In the genomic region with DNA sequence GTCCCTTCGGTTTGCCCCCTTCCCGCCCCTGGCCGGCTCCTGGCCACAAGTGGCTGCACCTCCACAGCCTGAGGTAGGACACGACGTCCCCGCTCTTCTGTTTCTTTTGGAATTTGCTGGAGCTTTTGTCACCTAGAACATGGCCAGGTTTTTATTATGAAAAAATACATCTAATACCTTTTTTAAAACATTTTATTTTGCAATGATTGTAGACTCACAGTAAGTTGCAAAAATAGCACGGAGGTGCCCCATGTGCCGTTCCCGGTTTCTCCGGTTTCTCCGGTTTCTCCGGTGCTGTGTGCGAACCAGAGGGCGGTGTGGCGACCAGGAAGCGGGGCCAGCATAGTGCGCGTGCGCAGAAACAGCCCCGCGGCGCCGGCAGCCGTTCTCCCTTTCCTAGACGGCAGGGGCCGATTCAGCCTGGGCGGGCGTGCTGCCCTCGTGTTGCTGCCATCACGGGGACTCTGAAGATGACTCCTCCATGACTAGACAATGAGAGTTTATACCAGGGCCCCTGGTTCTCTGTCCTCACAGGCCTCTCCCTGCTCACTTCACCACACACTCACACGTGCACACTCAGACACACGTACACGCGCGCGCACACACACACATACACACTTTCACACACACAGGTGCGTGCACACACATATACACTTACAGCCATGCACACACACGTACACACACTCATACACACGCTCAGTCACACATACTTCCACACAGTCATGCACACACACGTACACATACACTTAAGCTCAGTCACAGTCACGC, we compare ENCODE assay signal across 8 cellular contexts.
DNase-seq lines count a peak whose midpoint lies in the region; ATAC-seq and TF ChIP-seq lines count a peak whose summit lies in the region.

No MANE protein-coding gene starts in this region.

- TF ChIP-seq CTCF in body of pancreas (IDR thresholded peaks at IDR 0.05): peak in 5 of 7 experiments; percentile 17 to 39 (median 21)

- no peaks in the 10 kb centered on the region for H3K27me3 ChIP-seq in body of pancreas

- TF ChIP-seq POLR2A in body of pancreas (IDR thresholded peaks at IDR 0.05): peak in 2 of 3 donors; percentile 32 to 33

- H3K9me3 ChIP-seq in body of pancreas: no peaks in the 10 kb centered on the region

- intact Hi-C loops in body of pancreas (cut with DNase I): no loop called here

- no peaks in the 10 kb centered on the region for H3K36me3 ChIP-seq in body of pancreas (replicated peaks in 1 of 2; ENCODE audit: insufficient read depth in 1 of 2, low read depth in 2 of 2)

- peak; percentile 61 for DNase-seq in COR-L47 (lab: John Stamatoyannopoulos, UW)
- peak; percentile 91 for DNase-seq in NCI-H1105 (lab: John Stamatoyannopoulos, UW)
- peak; percentile 75 for DNase-seq in UCSD-AML1 (lab: John Stamatoyannopoulos, UW; ENCODE audit: unreplicated experiment)
- DNase-seq in body of pancreas: peak; percentile 94 to 97 (median 96)
- DNase-seq in inferior parietal cortex (ENCODE audit: extremely low spot score): peak; percentile 72
- DNase-seq in stimulated activated CD4-positive, alpha-beta T cell treated with anti-CD3 and anti-CD28 coated beads, Interleukin-12 subunit alpha, Interleukin-12 subunit beta, amount 100 ng/mL, for 4 hours: peak; percentile 82

- no peak overlapping the region for H3K4me3 ChIP-seq in body of pancreas

- peaks cover 15% of the 10 kb centered on the region for H3K4me1 ChIP-seq in body of pancreas

- ATAC-seq in GM21825 (IDR thresholded peaks at IDR 0.05; ENCODE audit: unreplicated experiment) (peak; percentile 43), body of pancreas (peak; percentile 95), HG03025 (IDR thresholded peaks at IDR 0.05; ENCODE audit: low FRiP score, unreplicated experiment) (no peak)

- 23 to 36% methylated on average over 27 to 41 of the region's 41 CpGs for WGBS in body of pancreas, 2 donors

- peak overlapping the region; percentile 25 to 80 (median 62) for H3K27ac ChIP-seq in body of pancreas
